ENCODE assay signal across 1 cellular context in genomic region chr3:24591661-24592555, GRCh38.
TF ChIP-seq lines count a peak whose summit lies in the region.

No MANE protein-coding gene starts in this region.

TF ChIP-seq in GM23338, 12 proteins besides CTCF, POLR2A, EP300 and RAD21:
- no peak for TF ChIP-seq REST (IDR thresholded peaks at IDR 0.05; ENCODE audit: unreplicated experiment)
- no peak for TF ChIP-seq NANOG (IDR thresholded peaks at IDR 0.05; ENCODE audit: borderline replicate concordance)
- no peak for TF ChIP-seq EZH2 (IDR thresholded peaks at IDR 0.05; ENCODE audit: low read depth, unreplicated experiment)
- TF ChIP-seq EZH2phosphoT487 (IDR thresholded peaks at IDR 0.05; ENCODE audit: unreplicated experiment) = no peak
- no peak for TF ChIP-seq POLR2AphosphoS5 (IDR thresholded peaks at IDR 0.05; ENCODE audit: low read depth)
- no peak for TF ChIP-seq ETS1 (IDR thresholded peaks at IDR 0.05)
- TF ChIP-seq ZNF114 (CRISPR knock-in tag; IDR thresholded peaks at IDR 0.05) = no peak
- no peak for TF ChIP-seq ZNF331 (CRISPR knock-in tag; IDR thresholded peaks at IDR 0.05; ENCODE audit: low read depth)
- TF ChIP-seq CREB1 (CRISPR knock-in tag; IDR thresholded peaks at IDR 0.05; ENCODE audit: low read depth) = no peak
- no peak for TF ChIP-seq ZNF462 (CRISPR knock-in tag; IDR thresholded peaks at IDR 0.05)
- no peak for TF ChIP-seq JUNB (IDR thresholded peaks at IDR 0.05; ENCODE audit: unreplicated experiment)
- no peak for TF ChIP-seq STAT1 (IDR thresholded peaks at IDR 0.05; ENCODE audit: unreplicated experiment)
